In the genomic region with DNA sequence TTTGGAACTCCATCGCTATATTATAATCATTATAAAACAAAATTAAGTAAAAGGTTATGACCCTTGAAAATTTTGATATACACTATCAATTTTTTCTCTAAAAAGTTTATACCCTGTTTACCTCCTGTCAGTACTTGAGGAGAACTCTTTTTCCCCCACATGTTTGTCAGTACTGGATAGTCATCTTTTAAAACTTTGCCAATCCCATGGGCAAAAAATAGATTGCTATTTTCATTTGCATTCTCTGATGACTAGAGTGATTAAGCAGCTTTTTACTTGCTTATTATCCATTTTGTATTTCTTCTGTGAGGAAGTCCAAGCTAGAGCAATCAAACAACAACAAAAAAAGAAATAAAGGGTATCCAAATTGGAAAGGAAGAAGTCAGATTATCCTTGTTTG, we compare ENCODE assay signal across 20 cellular contexts.
DNase-seq lines count a peak whose midpoint lies in the region; ATAC-seq and TF ChIP-seq lines count a peak whose summit lies in the region.
"Had no signal": no experiment of that assay in that cellular context is flagged by ENCODE, and none has a peak within 500 bp of the region (broad histone marks: within the 10 kb centered on the region; RNA-seq: fewer than 3 reads in every experiment).

No MANE protein-coding gene starts in this region.

- H3K27ac Mint-ChIP-seq in immature natural killer cell, result peak overlapping the region in 4 of 6 donors; percentile 30 to 53 (median 50)
- no peak overlapping the region for H3K27ac Mint-ChIP-seq in activated naive CD4-positive, alpha-beta T cell treated with anti-CD3 and anti-CD28 coated beads, Interleukin-2, amount 50 U/mL, for 72 hours
- no peak overlapping the region for H3K27ac Mint-ChIP-seq in activated CD4-positive, alpha-beta memory T cell treated with anti-CD3 and anti-CD28 coated beads, Interleukin-2, amount 10 ng/mL, durations not matched to agents 7 days and 5 days

- peaks cover 16 to 34% (median 22%) of the 10 kb centered on the region in 3 donors for H3K36me3 Mint-ChIP-seq in immature natural killer cell
- H3K36me3 Mint-ChIP-seq in activated naive CD4-positive, alpha-beta T cell treated with anti-CD3 and anti-CD28 coated beads, Interleukin-2, amount 50 U/mL, for 72 hours, result peaks cover 6 to 35% of the 10 kb centered on the region in 2 donors
- peaks cover 60% of the 10 kb centered on the region for H3K36me3 Mint-ChIP-seq in activated CD4-positive, alpha-beta memory T cell treated with anti-CD3 and anti-CD28 coated beads, Interleukin-2, amount 10 ng/mL, durations not matched to agents 7 days and 5 days (ENCODE audit: low read depth)

- H3K9me2 ChIP-seq in SK-N-SH (no peaks in the 10 kb centered on the region), PC-3 (replicated peaks; ENCODE audit: low read length) (no peaks in the 10 kb centered on the region; the same call in 1 of the 2 replicates)

- CTCF ChIA-PET in SK-N-SH (lab: Yijun Ruan, JAX) (interaction anchor here (2.3 kb wide), 1 partner anchor 13 kb away, joined by 7 read pairs; no protein-coding TSS in a partner anchor), PC-3 (lab: Charles Lee) (no interaction called here)
- CTCF ChIA-PET in activated CD4-positive, alpha-beta memory T cell treated with anti-CD3 and anti-CD28 coated beads, Interleukin-2, amount 10 ng/mL, durations not matched to agents 7 days and 5 days (lab: Charles Lee), result interaction anchor here (1.5 kb wide), 1 partner anchor 13 kb away, joined by 5 read pairs; no protein-coding TSS in a partner anchor

- no peaks in the 10 kb centered on the region for H4K20me1 ChIP-seq in SK-N-SH (ENCODE audit: insufficient read depth)
- H4K20me1 ChIP-seq in PC-3 (ENCODE audit: low read length), result no peaks in the 10 kb centered on the region
- H4K20me1 ChIP-seq in smooth muscle cell (ENCODE audit: low read depth), result no peaks in the 10 kb centered on the region

- DNase-seq in SK-N-SH (no peak), PC-3 (no peak), immature natural killer cell (no peak), smooth muscle cell (lab: John Stamatoyannopoulos, UW; ENCODE audit: unreplicated experiment) (no peak)
- DNase-seq in activated naive CD4-positive, alpha-beta T cell treated with anti-CD3 and anti-CD28 coated beads, Interleukin-2, amount 50 U/mL, for 72 hours (ENCODE audit: low spot score in 2 of 2), result no peak
- DNase-seq in activated CD4-positive, alpha-beta memory T cell treated with anti-CD3 and anti-CD28 coated beads, Interleukin-2, amount 10 ng/mL, durations not matched to agents 7 days and 5 days, result no peak
- DNase-seq: Caco-2, DMS153, HCEC 1CT, NCI-H1436, NCI-H2081 treated with DMSO at 0.1 percent for 48 hours, NCI-H510A treated with DMSO at 0.1 percent for 48 hours, NCI-H82 had no signal

- no peak for TF ChIP-seq CTCF in SK-N-SH (IDR thresholded peaks at IDR 0.05)
- TF ChIP-seq CTCF in PC-3 (conservative IDR thresholded peaks at IDR 0.05; ENCODE audit: low read depth, low read length), result no peak
- no peak for TF ChIP-seq CTCF in smooth muscle cell (IDR thresholded peaks at IDR 0.05; ENCODE audit: borderline replicate concordance, insufficient read depth, poor library complexity, severe bottlenecking)

- H3K9me3 ChIP-seq in SK-N-SH (no peaks in the 10 kb centered on the region), PC-3 (ENCODE audit: low read length) (no peaks in the 10 kb centered on the region; the same call in 1 of the 2 replicates), smooth muscle cell (replicated peaks; ENCODE audit: low read depth) (no peaks in the 10 kb centered on the region)
- H3K9me3 ChIP-seq: Caco-2 had no signal

- H3K79me2 ChIP-seq in SK-N-SH (ENCODE audit: insufficient read depth) (peaks cover 69% of the 10 kb centered on the region), PC-3 (ENCODE audit: low read length) (peaks cover 79% of the 10 kb centered on the region), smooth muscle cell (ENCODE audit: low read depth) (peaks cover 19% of the 10 kb centered on the region)

- TF ChIP-seq RAD21 in SK-N-SH (IDR thresholded peaks at IDR 0.05; ENCODE audit: low read length), result no peak

- WGBS in SK-N-SH (ENCODE audit: low lambda C conversion rate), result 97% methylated on average over 1 of the region's 1 CpG
- 100% methylated on average over 1 of the region's 1 CpG for WGBS in smooth muscle cell (ENCODE audit: low lambda C conversion rate)

- H3K4me3 ChIP-seq in SK-N-SH (ENCODE audit: low read depth in 2 of 2, low read length in 1 of 2) (no peak overlapping the region), PC-3 (ENCODE audit: low read length) (no peak overlapping the region), smooth muscle cell (no peak overlapping the region)
- H3K4me3 ChIP-seq: GM23248, K562 had no signal

- H3K27ac ChIP-seq in SK-N-SH (ENCODE audit: low read depth in 2 of 2, low read length in 1 of 2), result peak overlapping the region in 1 of 2 experiments; percentile 92; a peak in 2 of 4 replicates
- H3K27ac ChIP-seq in PC-3 (ENCODE audit: low read length), result peak overlapping the region; percentile 83
- peak overlapping the region; percentile 62 for H3K27ac ChIP-seq in smooth muscle cell (ENCODE audit: low read depth)
- H3K27ac ChIP-seq: 22Rv1, C4-2B, GM23248 had no signal

- H3K9me3 Mint-ChIP-seq in immature natural killer cell, result peaks cover 0 to 2% (median 0%) of the 10 kb centered on the region in 6 donors
- H3K9me3 Mint-ChIP-seq in activated naive CD4-positive, alpha-beta T cell treated with anti-CD3 and anti-CD28 coated beads, Interleukin-2, amount 50 U/mL, for 72 hours, result peaks cover 0 to 16% of the 10 kb centered on the region in 2 donors
- peaks cover 7% of the 10 kb centered on the region for H3K9me3 Mint-ChIP-seq in activated CD4-positive, alpha-beta memory T cell treated with anti-CD3 and anti-CD28 coated beads, Interleukin-2, amount 10 ng/mL, durations not matched to agents 7 days and 5 days

- peaks cover 0 to 3% (median 0%) of the 10 kb centered on the region in 3 donors for H3K27me3 Mint-ChIP-seq in immature natural killer cell (ENCODE audit: low read depth in 3 of 3)
- no peaks in the 10 kb centered on the region for H3K27me3 Mint-ChIP-seq in activated CD4-positive, alpha-beta memory T cell treated with anti-CD3 and anti-CD28 coated beads, Interleukin-2, amount 10 ng/mL, durations not matched to agents 7 days and 5 days

- H3K27me3 ChIP-seq in SK-N-SH (ENCODE audit: insufficient read depth) (no peaks in the 10 kb centered on the region), PC-3 (ENCODE audit: low read length) (no peaks in the 10 kb centered on the region), smooth muscle cell (ENCODE audit: low read depth) (no peaks in the 10 kb centered on the region)

- peaks cover 15% of the 10 kb centered on the region for H3F3A ChIP-seq in SK-N-SH (replicated peaks; ENCODE audit: insufficient read depth)
- H3F3A ChIP-seq in PC-3 (ENCODE audit: low read length, unreplicated experiment), result no peaks in the 10 kb centered on the region
- peaks cover 20% of the 10 kb centered on the region for H3F3A ChIP-seq in smooth muscle cell (ENCODE audit: low read depth)

- H3K4me2 ChIP-seq in SK-N-SH, result no peak overlapping the region; the same call in 1 of the 2 replicates
- peak overlapping the region; percentile 26 for H3K4me2 ChIP-seq in PC-3 (ENCODE audit: low read length)
- peak overlapping the region; percentile 26 for H3K4me2 ChIP-seq in smooth muscle cell

- no peak overlapping the region for H3K4me3 Mint-ChIP-seq in immature natural killer cell
- H3K4me3 Mint-ChIP-seq in activated CD4-positive, alpha-beta memory T cell treated with anti-CD3 and anti-CD28 coated beads, Interleukin-2, amount 10 ng/mL, durations not matched to agents 7 days and 5 days, result no peak overlapping the region

- intact Hi-C loops in PC-3 (cut with micrococcal nuclease), result loop anchor here (1.0 kb wide), 1 partner anchor 18 kb away; no protein-coding TSS in a partner anchor

- peaks cover 46 to 94% of the 10 kb centered on the region in 2 donors for H3K4me1 Mint-ChIP-seq in immature natural killer cell
- H3K4me1 Mint-ChIP-seq in activated CD4-positive, alpha-beta memory T cell treated with anti-CD3 and anti-CD28 coated beads, Interleukin-2, amount 10 ng/mL, durations not matched to agents 7 days and 5 days, result peaks cover 53% of the 10 kb centered on the region

- no peak for ATAC-seq in SK-N-SH treated with all-trans-retinoic acid at 6 μM for 48 hours
- no peak for ATAC-seq in PC-3
- ATAC-seq in activated naive CD4-positive, alpha-beta T cell treated with anti-CD3 and anti-CD28 coated beads, Interleukin-2, amount 50 U/mL, for 72 hours, result no peak
- no peak for ATAC-seq in GM18873 (IDR thresholded peaks at IDR 0.05; ENCODE audit: low FRiP score, unreplicated experiment)
- ATAC-seq: K562, Right ventricle myocardium inferior had no signal

- no peak for TF ChIP-seq EP300 in SK-N-SH (IDR thresholded peaks at IDR 0.05; ENCODE audit: borderline replicate concordance in 1 of 2, low read depth in 1 of 2, low read length in 1 of 2)

- POLR2A ChIA-PET in SK-N-SH (lab: Yijun Ruan, JAX) (no interaction called here), PC-3 (lab: Charles Lee; ENCODE audit: unreplicated experiment) (interaction anchor here (0.7 kb wide), 1 partner anchor 15 kb away, joined by 3 read pairs; no protein-coding TSS in a partner anchor)
- POLR2A ChIA-PET in activated CD4-positive, alpha-beta memory T cell treated with anti-CD3 and anti-CD28 coated beads, Interleukin-2, amount 10 ng/mL, durations not matched to agents 7 days and 5 days (lab: Charles Lee), result interaction anchor here (1.5 kb wide), 1 partner anchor 12 kb away, joined by 5 read pairs; no protein-coding TSS in a partner anchor

- no TSS peak for BruUV-seq in PC-3 (replicated peaks; lab: Mats Ljungman, UMichigan)

- peaks cover 0 to 34% of the 10 kb centered on the region in 2 experiments; a peak in 3 of 4 replicates for H3K4me1 ChIP-seq in SK-N-SH (ENCODE audit: control insufficient read depth in 1 of 2, insufficient read depth in 2 of 2, low read depth in 1 of 2, low read length in 1 of 2)
- H3K4me1 ChIP-seq in PC-3 (ENCODE audit: insufficient read depth, low read length), result peaks cover 51% of the 10 kb centered on the region
- H3K4me1 ChIP-seq in smooth muscle cell (ENCODE audit: low read depth), result peaks cover 9% of the 10 kb centered on the region
- H3K4me1 ChIP-seq: Caco-2 had no signal

- peaks cover 0 to 8% of the 10 kb centered on the region in 2 experiments for H3K36me3 ChIP-seq in SK-N-SH (replicated peaks in 1 of 2; ENCODE audit: control insufficient read depth in 1 of 2, insufficient read depth in 2 of 2, low read length in 1 of 2)
- peaks cover 38% of the 10 kb centered on the region for H3K36me3 ChIP-seq in PC-3 (ENCODE audit: low read depth, low read length)
- H3K36me3 ChIP-seq in smooth muscle cell (ENCODE audit: low read depth), result no peaks in the 10 kb centered on the region

- H3K9ac ChIP-seq in SK-N-SH (peak overlapping the region; percentile 37; the same call in 1 of the 2 replicates), PC-3 (ENCODE audit: low read length) (peak overlapping the region; percentile 15; the same call in 1 of the 2 replicates), smooth muscle cell (ENCODE audit: low read depth) (no peak overlapping the region)
- H3K9ac ChIP-seq: GM23248 had no signal

- no peak overlapping the region; the same call in 1 of the 2 replicates for H2AFZ ChIP-seq in SK-N-SH (ENCODE audit: low read depth)
- H2AFZ ChIP-seq in PC-3 (ENCODE audit: low read length), result no peak overlapping the region
- H2AFZ ChIP-seq in smooth muscle cell (ENCODE audit: low read depth), result no peak overlapping the region
- H2AFZ ChIP-seq: GM23248 had no signal

Comparison
In these comparisons a context has a peak if more than half of its experiments do, and no peak if none do; other contexts are left out.
1. H3K27ac Mint-ChIP-seq: peak in immature natural killer cell (4 of 6); none in activated naive CD4-positive, alpha-beta T cell treated with anti-CD3 and anti-CD28 coated beads, Interleukin-2, amount 50 U/mL, for 72 hours (0 of 2) and activated CD4-positive, alpha-beta memory T cell treated with anti-CD3 and anti-CD28 coated beads, Interleukin-2, amount 10 ng/mL, durations not matched to agents 7 days and 5 days (single experiment).